In genomic region chr21:14454642-14455009, GRCh38 we compare ENCODE assay signal across 9 cellular contexts.
A peak's percentile ranks its signal among the peaks of the same experiment; 100 is the strongest.
DNase-seq lines count a peak whose midpoint lies in the region; ATAC-seq and TF ChIP-seq lines count a peak whose summit lies in the region.
"Had no signal": no experiment of that assay in that cellular context is flagged by ENCODE, and none has a peak within 500 bp of the region (broad histone marks: within the 10 kb centered on the region; RNA-seq: fewer than 3 reads in every experiment).

No MANE protein-coding gene starts in this region.

- H2BK12ac ChIP-seq in H9 (ENCODE audit: insufficient read length, low read depth, low read length) = no peak overlapping the region

- H4K20me1 ChIP-seq in hepatocyte (ENCODE audit: insufficient read depth, poor library complexity, severe bottlenecking) (no peaks in the 10 kb centered on the region), H9 (ENCODE audit: control insufficient read depth, insufficient read depth, insufficient read length) (no peaks in the 10 kb centered on the region)

- peak; percentile 10 for DNase-seq in hepatocyte (ENCODE audit: low spot score)
- DNase-seq in C1 segment of cervical spinal cord (lab: John Stamatoyannopoulos, UW) = no peak
- DNase-seq in H9 = no peak
- DNase-seq in ACHN = no peak
- no peak for DNase-seq in H7
- DNase-seq: dermis blood vessel endothelial cell had no signal

- no peaks in the 10 kb centered on the region for H3K79me2 ChIP-seq in hepatocyte
- no peaks in the 10 kb centered on the region for H3K79me2 ChIP-seq in H9 (ENCODE audit: insufficient read depth, low read length)

- 32% methylated on average over 2 of the region's 2 CpGs for WGBS in hepatocyte (ENCODE audit: low lambda C conversion rate, missing lambda C conversion rate)
- no CpG with 5 or more reads among the region's 2 CpGs for WGBS in H9 (ENCODE audit: extremely low coverage, insufficient read length, low lambda C conversion rate)

- no peak overlapping the region for H3K9ac ChIP-seq in H9 (ENCODE audit: extremely low read depth, insufficient read length, low read length)

- H3K4me3 ChIP-seq in hepatocyte (no peak overlapping the region), H7 (ENCODE audit: insufficient read depth, low read depth, low read length) (no peak overlapping the region)

- H2BK15ac ChIP-seq in H9 (ENCODE audit: low read depth, low read length) = no peak overlapping the region

- H3K27me3 ChIP-seq in hepatocyte (no peaks in the 10 kb centered on the region), H9 (ENCODE audit: insufficient read depth, low read length) (no peaks in the 10 kb centered on the region), H7 (ENCODE audit: control insufficient read depth, insufficient read depth, low read length) (no peaks in the 10 kb centered on the region)

- peaks cover 6 to 12% of the 10 kb centered on the region in 2 experiments for H3K4me1 Mint-ChIP-seq in H9

- H3K36me3 Mint-ChIP-seq in H9 (ENCODE audit: insufficient read depth in 1 of 3, low read depth in 3 of 3) = peaks cover 0 to 1% (median 0%) of the 10 kb centered on the region in 3 experiments; a peak in 2 of 7 replicates

- no peaks in the 10 kb centered on the region for H3K79me1 ChIP-seq in H9 (ENCODE audit: insufficient read depth, low read depth, low read length, poor library complexity, severe bottlenecking)

- no peak overlapping the region for H4K5ac ChIP-seq in H9 (ENCODE audit: insufficient read length, low read depth, low read length)

- H2BK20ac ChIP-seq in H9 (ENCODE audit: low read depth, low read length, poor library complexity, severe bottlenecking) = no peak overlapping the region

- peak overlapping the region; percentile 12 for H3K4me2 ChIP-seq in hepatocyte
- H3K4me2 ChIP-seq in H9 (ENCODE audit: insufficient read depth, insufficient read length, low read length) = no peak overlapping the region

- no peak overlapping the region for H3K4ac ChIP-seq in H9 (ENCODE audit: low read depth, low read length)

- H3K4me3 Mint-ChIP-seq in H9 = no peak overlapping the region

- H3K9me2 ChIP-seq in hepatocyte (replicated peaks; ENCODE audit: insufficient read depth) = no peaks in the 10 kb centered on the region

- H3T11ph ChIP-seq in H9 (ENCODE audit: low read length) = no peak overlapping the region

- H3K23me2 ChIP-seq in H9 (ENCODE audit: insufficient read length, low read depth, low read length, poor library complexity, severe bottlenecking) = no peaks in the 10 kb centered on the region

- in situ Hi-C loops in ACHN (cut with HindIII; ENCODE audit: low pct_ligation_motif_present, low pct_unique_long_range_greater_than_20kb, low sequenced_read_pairs) = no loop called here

- no peak overlapping the region for H3K23ac ChIP-seq in H9 (ENCODE audit: insufficient read length, low read depth, low read length)

- ATAC-seq in GM18867 (IDR thresholded peaks at IDR 0.05; ENCODE audit: unreplicated experiment) = peak; percentile 81
- ATAC-seq in GM21526 (IDR thresholded peaks at IDR 0.05; ENCODE audit: low FRiP score, unreplicated experiment) = peak; percentile 59
- peak; percentile 71 for ATAC-seq in HG03175 (IDR thresholded peaks at IDR 0.05; ENCODE audit: unreplicated experiment)

- no peak overlapping the region for H2AK5ac ChIP-seq in H9 (ENCODE audit: insufficient read length, low read length)

- H3K9me3 ChIP-seq in hepatocyte (ENCODE audit: low read depth) (no peaks in the 10 kb centered on the region), H9 (ENCODE audit: control insufficient read depth, low read depth, low read length) (no peaks in the 10 kb centered on the region)

- H3K56ac ChIP-seq in H9 (ENCODE audit: insufficient read length, low read depth, low read length) = no peak overlapping the region

- no peaks in the 10 kb centered on the region; a peak in 3 of 5 replicates for H3K9me3 Mint-ChIP-seq in H9

- no peak overlapping the region for H3K14ac ChIP-seq in H9 (ENCODE audit: insufficient read depth, low read length)

- no peak overlapping the region for H3K27ac Mint-ChIP-seq in H9

- no peak overlapping the region for H2BK5ac ChIP-seq in H9 (ENCODE audit: insufficient read length, low read length)

- H2BK120ac ChIP-seq in H9 (ENCODE audit: low read depth, low read length, poor library complexity, severe bottlenecking) = no peak overlapping the region

- H3K36me3 ChIP-seq in hepatocyte (replicated peaks; ENCODE audit: insufficient read depth, low read depth) (no peaks in the 10 kb centered on the region), H7 (replicated peaks; ENCODE audit: control insufficient read depth, insufficient read depth, low read length) (no peaks in the 10 kb centered on the region)

- TF ChIP-seq CTCF in hepatocyte (IDR thresholded peaks at IDR 0.05; ENCODE audit: poor library complexity) (no peak), H9 (conservative IDR thresholded peaks at IDR 0.05) (no peak)

- peak overlapping the region; percentile 79 for H3K27ac ChIP-seq in hepatocyte
- H3K27ac ChIP-seq in H9 (ENCODE audit: insufficient read length, low read depth, low read length) = no peak overlapping the region

- H3K4me1 ChIP-seq in hepatocyte (ENCODE audit: insufficient read depth) (peaks cover 18% of the 10 kb centered on the region), H9 (ENCODE audit: insufficient read depth, low read length) (no peaks in the 10 kb centered on the region)

- no peak overlapping the region for H4K8ac ChIP-seq in H9 (replicated peaks; ENCODE audit: insufficient read length, low read depth, low read length)

- H3K27me3 Mint-ChIP-seq in H9 (ENCODE audit: low read depth) = no peaks in the 10 kb centered on the region

- H3K18ac ChIP-seq in H9 (ENCODE audit: insufficient read length, low read depth, low read length) = no peak overlapping the region

- H2AFZ ChIP-seq in hepatocyte (peak overlapping the region; percentile 50), H9 (ENCODE audit: low read length) (no peak overlapping the region)

- no peak overlapping the region for H4K91ac ChIP-seq in H9 (ENCODE audit: insufficient read length, low read depth, low read length)
